ENCODE assay signal across 14 cellular contexts in genomic region chrX:112380541-112381278, GRCh38.
A peak's percentile ranks its signal among the peaks of the same experiment; 100 is the strongest.
DNase-seq lines count a peak whose midpoint lies in the region; ATAC-seq, FAIRE-seq and TF ChIP-seq lines count a peak whose summit lies in the region.
"Had no signal": no experiment of that assay in that cellular context is flagged by ENCODE, and none has a peak within 500 bp of the region (broad histone marks: within the 10 kb centered on the region; RNA-seq: fewer than 3 reads in every experiment).

No MANE protein-coding gene starts in this region.

- no peak for TF ChIP-seq CTCF in heart left ventricle (IDR thresholded peaks at IDR 0.05)
- TF ChIP-seq CTCF in bronchial epithelial cell (IDR thresholded peaks at IDR 0.05; ENCODE audit: insufficient read depth, low read length, severe bottlenecking): no peak
- TF ChIP-seq CTCF in MM.1S (IDR thresholded peaks at IDR 0.05; ENCODE audit: low read length): no peak

- no peaks in the 10 kb centered on the region for H3K9me3 ChIP-seq in right cardiac atrium (ENCODE audit: control insufficient read depth, low read length)
- H3K9me3 ChIP-seq in heart left ventricle: no peaks in the 10 kb centered on the region
- H3K9me3 ChIP-seq in MM.1S (replicated peaks; ENCODE audit: insufficient read depth, low read length): no peaks in the 10 kb centered on the region
- H3K9me3 ChIP-seq: Caco-2, HAP-1 had no signal

- H3K4me1 ChIP-seq in right cardiac atrium (ENCODE audit: control insufficient read depth, insufficient read depth, low read length) (no peaks in the 10 kb centered on the region), heart left ventricle (no peaks in the 10 kb centered on the region), MM.1S (ENCODE audit: low read length) (no peaks in the 10 kb centered on the region)
- H3K4me1 ChIP-seq: Caco-2, HAP-1 had no signal

- H3K9ac ChIP-seq in MM.1S (ENCODE audit: low read length): no peak overlapping the region

- H3F3A ChIP-seq in MM.1S (ENCODE audit: insufficient read depth, low read length): no peaks in the 10 kb centered on the region

- DNase-seq in right cardiac atrium (peak in 2 of 3 donors; percentile 7 to 18), heart left ventricle (no peak), HT1080 (ENCODE audit: low read depth) (peak; percentile 1), bronchial epithelial cell (ENCODE audit: low read depth) (no peak), cerebellar cortex (ENCODE audit: low spot score) (no peak), MM.1S (no peak), GM19238 (ENCODE audit: insufficient read length, low spot score) (no peak), islet precursor cell (no peak)
- DNase-seq: Caco-2; CD8-positive, alpha-beta memory T cell; GOT3; KBM-7 had no signal

- no peaks in the 10 kb centered on the region for H3K27me3 ChIP-seq in right cardiac atrium (ENCODE audit: control insufficient read depth, insufficient read depth)
- peaks cover 0 to 12% (median 0%) of the 10 kb centered on the region in 9 donors for H3K27me3 ChIP-seq in heart left ventricle
- no peaks in the 10 kb centered on the region for H3K27me3 ChIP-seq in bronchial epithelial cell (ENCODE audit: control insufficient read depth, insufficient read depth, low read length)
- no peaks in the 10 kb centered on the region for H3K27me3 ChIP-seq in MM.1S (replicated peaks; ENCODE audit: insufficient read depth, low read length)

- intact Hi-C loops in right cardiac atrium (cut with DNase I) (no loop called here), heart left ventricle (cut with DNase I) (no loop called here)

- 94% methylated on average over 39 of the region's 39 CpGs for WGBS in right cardiac atrium
- WGBS in heart left ventricle, 4 donors: 76 to 94% (median 86%) methylated on average over 38 to 39 of the region's 39 CpGs

- H3K79me2 ChIP-seq in MM.1S (ENCODE audit: low read length): no peaks in the 10 kb centered on the region

- H2AFZ ChIP-seq in MM.1S (ENCODE audit: low read length): no peak overlapping the region

- H3K4me2 ChIP-seq in MM.1S (ENCODE audit: low read depth, low read length): no peak overlapping the region

- H4K20me1 ChIP-seq in MM.1S (ENCODE audit: insufficient read depth, low read length): no peaks in the 10 kb centered on the region

- H3K27ac ChIP-seq in right cardiac atrium (ENCODE audit: low read length): no peak overlapping the region
- H3K27ac ChIP-seq in heart left ventricle: no peak overlapping the region
- no peak overlapping the region for H3K27ac ChIP-seq in MM.1S (ENCODE audit: low read length)
- H3K27ac ChIP-seq: 22Rv1 had no signal

- ATAC-seq in right cardiac atrium: no peak
- ATAC-seq in heart left ventricle: no peak

- H3K4me3 ChIP-seq in right cardiac atrium (ENCODE audit: low read length) (no peak overlapping the region), heart left ventricle (no peak overlapping the region), bronchial epithelial cell (ENCODE audit: low read depth, low read length) (no peak overlapping the region), MM.1S (ENCODE audit: low read length) (no peak overlapping the region)
- H3K4me3 ChIP-seq: HAP-1 had no signal

- TF ChIP-seq POLR2A in heart left ventricle (IDR thresholded peaks at IDR 0.05): no peak

- peak; percentile 98 for FAIRE-seq in bronchial epithelial cell (lab: Jason Lieb, UNC)

- no peaks in the 10 kb centered on the region for H3K9me2 ChIP-seq in MM.1S (replicated peaks; ENCODE audit: insufficient read depth, low read length)

- H3K36me3 ChIP-seq in heart left ventricle (no peaks in the 10 kb centered on the region), bronchial epithelial cell (ENCODE audit: control insufficient read depth, insufficient read depth, low read length) (no peaks in the 10 kb centered on the region), MM.1S (replicated peaks; ENCODE audit: insufficient read depth, low read length) (no peaks in the 10 kb centered on the region)
- H3K36me3 ChIP-seq: HAP-1 had no signal

Comparison
In these comparisons a context has a peak if more than half of its experiments do, and no peak if none do; other contexts are left out.
1. DNase-seq: peak in right cardiac atrium (2 of 3) and HT1080 (single experiment); none in heart left ventricle (0 of 5), bronchial epithelial cell (single experiment), cerebellar cortex (single experiment), MM.1S (single experiment), GM19238 (single experiment) and islet precursor cell (single experiment).